Comparison of ENCODE assay signal across 9 cellular contexts in the genomic region with DNA sequence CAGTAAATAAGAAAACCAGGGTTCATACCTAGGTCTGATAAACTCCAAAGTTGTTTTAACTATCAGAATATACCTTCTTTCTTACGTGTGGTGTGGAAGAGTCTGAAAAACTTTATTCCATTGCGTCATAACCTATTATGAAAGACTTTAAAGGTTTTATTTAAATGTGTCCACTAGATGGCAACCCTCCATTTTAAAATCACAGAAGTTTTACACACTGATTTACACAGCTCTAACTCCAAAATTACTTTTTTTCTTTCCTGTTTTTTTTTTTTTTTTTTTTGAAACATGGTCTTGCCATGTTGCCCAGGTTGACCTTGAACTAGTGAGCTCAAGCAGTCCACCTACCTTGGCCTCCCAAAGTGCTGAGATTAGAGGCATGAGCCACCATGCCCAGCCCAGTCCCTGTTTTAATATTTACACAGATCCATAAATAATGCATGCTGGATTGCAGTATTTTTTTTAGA. TPM values are rescaled to one million over a fixed set of nuclear protein-coding genes. Genes with fewer than 3 reads are reported as not detected.
DNase-seq lines count a peak whose midpoint lies in the region; FAIRE-seq and TF ChIP-seq lines count a peak whose summit lies in the region.
"Had no signal": no experiment of that assay in that cellular context is flagged by ENCODE, and none has a peak within 500 bp of the region (broad histone marks: within the 10 kb centered on the region; RNA-seq: fewer than 3 reads in every experiment).

No MANE protein-coding gene starts in this region.

- H3K27me3 Mint-ChIP-seq in osteocyte (ENCODE audit: unreplicated experiment) = no peaks in the 10 kb centered on the region

- H3K27ac Mint-ChIP-seq in osteocyte (ENCODE audit: unreplicated experiment) = peak overlapping the region; percentile 74

- H3K36me3 Mint-ChIP-seq in osteocyte (ENCODE audit: unreplicated experiment) = peaks cover 4% of the 10 kb centered on the region

- no peaks in the 10 kb centered on the region for H3K9me3 Mint-ChIP-seq in osteocyte (ENCODE audit: unreplicated experiment)

- no peak overlapping the region for H3K4me3 Mint-ChIP-seq in osteocyte (ENCODE audit: unreplicated experiment)

- no peak overlapping the region for H3K4me3 ChIP-seq in fibroblast of the aortic adventitia (ENCODE audit: low read depth, low read length)
- H3K4me3 ChIP-seq: BLaER1 treated with 17β-estradiol and CSF1 and Interleukin-3, amounts not matched to agents 10 nM and 100 nM had no signal

- TF ChIP-seq CTCF in fibroblast of the aortic adventitia (IDR thresholded peaks at IDR 0.05; ENCODE audit: insufficient read depth, low read length) (peak; percentile 29), osteocyte (IDR thresholded peaks at IDR 0.05) (peak; percentile 61)

- FAIRE-seq in TTC549 (lab: Jason Lieb, UNC) = peak; percentile 89

- peak; percentile 19 for DNase-seq in NCI-H1092 treated with DMSO at 0.1 percent for 48 hours (lab: John Stamatoyannopoulos, UW)
- DNase-seq in NCI-H1092 (lab: John Stamatoyannopoulos, UW) = no peak
- DNase-seq in NAMALWA (ENCODE audit: low spot score) = peak; percentile 80
- DNase-seq in fibroblast of the aortic adventitia (ENCODE audit: low read depth) = peak; percentile 92
- DNase-seq in osteocyte (ENCODE audit: extremely low spot score, unreplicated experiment) = no peak
- no peak for DNase-seq in hepatic stellate cell (ENCODE audit: low spot score)
- DNase-seq in NCI-H524 treated with DMSO at 0.1 percent for 48 hours (lab: John Stamatoyannopoulos, UW) = no peak

- peaks cover 8% of the 10 kb centered on the region for H3K4me1 Mint-ChIP-seq in osteocyte (ENCODE audit: unreplicated experiment)

RNA-seq across cellular contexts. Expression of gene TMPRSS12, which starts 17.3 kb away (rescaled TPM):
- total RNA-seq in fibroblast of the aortic adventitia (ENCODE audit: low replicate concordance) (not detected in 2 replicates), osteocyte (not detected in 2 replicates)

Comparison
In these comparisons a context has a peak if more than half of its experiments do, and no peak if none do; other contexts are left out.
1. DNase-seq: peak in NCI-H1092 treated with DMSO at 0.1 percent for 48 hours (single experiment), NAMALWA (single experiment) and fibroblast of the aortic adventitia (single experiment); none in NCI-H1092 (single experiment), osteocyte (single experiment), hepatic stellate cell (single experiment) and NCI-H524 treated with DMSO at 0.1 percent for 48 hours (single experiment).